15 cellular contexts compared by ENCODE assay signal in the genomic region with DNA sequence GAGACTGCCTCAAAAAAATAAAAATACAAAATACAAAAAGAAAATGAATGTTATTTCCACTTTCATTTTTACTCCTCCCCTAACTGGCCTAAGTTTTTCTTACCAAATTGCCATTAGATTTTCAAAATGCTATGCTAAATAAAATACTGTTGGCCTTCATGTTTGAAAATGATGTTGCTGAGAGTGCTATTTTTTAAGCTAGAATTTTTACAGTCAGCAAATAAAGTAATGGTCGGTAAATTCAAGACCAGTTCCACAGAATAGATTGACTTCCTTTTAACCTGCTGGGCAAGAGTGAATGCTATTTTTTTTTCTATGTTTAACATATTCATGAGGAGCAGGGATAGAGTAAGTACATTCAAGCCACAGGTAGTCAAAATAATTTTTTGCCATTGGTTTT. TPM values are rescaled to one million over a fixed set of nuclear protein-coding genes. Genes with fewer than 3 reads are reported as not detected.
DNase-seq lines count a peak whose midpoint lies in the region; ATAC-seq and TF ChIP-seq lines count a peak whose summit lies in the region.
"Had no signal": no experiment of that assay in that cellular context is flagged by ENCODE, and none has a peak within 500 bp of the region (broad histone marks: within the 10 kb centered on the region; RNA-seq: fewer than 3 reads in every experiment).

No MANE protein-coding gene starts in this region.

- no peaks in the 10 kb centered on the region for H3K79me2 ChIP-seq in osteoblast (ENCODE audit: insufficient read depth, low read length)

- H3K27ac Mint-ChIP-seq in IgD-negative memory B cell = no peak overlapping the region
- no peak overlapping the region for H3K27ac Mint-ChIP-seq in activated B cell treated with CpG ODN at 0.5 μM for 24 hours
- H3K27ac Mint-ChIP-seq in activated T-cell treated with anti-CD3 and anti-CD28 coated beads, Interleukin-2, amount 50 U/mL, for 72 hours = no peak overlapping the region
- H3K27ac Mint-ChIP-seq in activated naive CD8-positive, alpha-beta T cell treated with anti-CD3 and anti-CD28 coated beads, Interleukin-2, amount 50 U/mL, for 24 hours = no peak overlapping the region
- H3K27ac Mint-ChIP-seq in effector memory CD8-positive, alpha-beta T cell = no peak overlapping the region
- H3K27ac Mint-ChIP-seq: CD8-positive, alpha-beta T cell had no signal

- H3K27me3 Mint-ChIP-seq in IgD-negative memory B cell (no peaks in the 10 kb centered on the region), activated B cell treated with CpG ODN at 0.5 μM for 24 hours (no peaks in the 10 kb centered on the region)
- no peaks in the 10 kb centered on the region for H3K27me3 Mint-ChIP-seq in activated T-cell treated with anti-CD3 and anti-CD28 coated beads, Interleukin-2, amount 50 U/mL, for 72 hours (ENCODE audit: low read depth)
- H3K27me3 Mint-ChIP-seq in activated naive CD8-positive, alpha-beta T cell treated with anti-CD3 and anti-CD28 coated beads, Interleukin-2, amount 50 U/mL, for 24 hours = no peaks in the 10 kb centered on the region
- no peaks in the 10 kb centered on the region for H3K27me3 Mint-ChIP-seq in effector memory CD8-positive, alpha-beta T cell

- H3K4me3 Mint-ChIP-seq in IgD-negative memory B cell (peak overlapping the region; percentile 31 to 86 (median 64)), activated B cell treated with CpG ODN at 0.5 μM for 24 hours (peak overlapping the region; percentile 51)
- no peak overlapping the region for H3K4me3 Mint-ChIP-seq in activated T-cell treated with anti-CD3 and anti-CD28 coated beads, Interleukin-2, amount 50 U/mL, for 72 hours
- H3K4me3 Mint-ChIP-seq in activated naive CD8-positive, alpha-beta T cell treated with anti-CD3 and anti-CD28 coated beads, Interleukin-2, amount 50 U/mL, for 24 hours = no peak overlapping the region
- no peak overlapping the region for H3K4me3 Mint-ChIP-seq in effector memory CD8-positive, alpha-beta T cell
- H3K4me3 Mint-ChIP-seq: CD8-positive, alpha-beta T cell had no signal

- TF ChIP-seq CTCF in GM12865 (IDR thresholded peaks at IDR 0.05; ENCODE audit: insufficient read depth, low read depth, low read length, missing control alignments) (no peak), activated B cell treated with CpG ODN at 0.5 μM for 24 hours (IDR thresholded peaks at IDR 0.05) (no peak), osteoblast (IDR thresholded peaks at IDR 0.05; ENCODE audit: extremely low read depth, low read depth, low read length) (no peak)

- no peaks in the 10 kb centered on the region for H3K9me3 ChIP-seq in osteoblast (ENCODE audit: low read depth, low read length)
- H3K9me3 ChIP-seq: BLaER1 had no signal

- H4K20me1 ChIP-seq in osteoblast (ENCODE audit: insufficient read depth, low read length) = no peaks in the 10 kb centered on the region
- H4K20me1 ChIP-seq: BLaER1 had no signal

- H3K4me1 Mint-ChIP-seq in IgD-negative memory B cell = peaks cover 17 to 40% (median 20%) of the 10 kb centered on the region in 3 donors
- peaks cover 39% of the 10 kb centered on the region for H3K4me1 Mint-ChIP-seq in activated B cell treated with CpG ODN at 0.5 μM for 24 hours
- H3K4me1 Mint-ChIP-seq in activated T-cell treated with anti-CD3 and anti-CD28 coated beads, Interleukin-2, amount 50 U/mL, for 72 hours (ENCODE audit: low read depth) = peaks cover 14% of the 10 kb centered on the region
- peaks cover 7% of the 10 kb centered on the region for H3K4me1 Mint-ChIP-seq in activated naive CD8-positive, alpha-beta T cell treated with anti-CD3 and anti-CD28 coated beads, Interleukin-2, amount 50 U/mL, for 24 hours
- no peaks in the 10 kb centered on the region for H3K4me1 Mint-ChIP-seq in effector memory CD8-positive, alpha-beta T cell (ENCODE audit: low read depth in 2 of 2)

- DNase-seq in GM12865 (ENCODE audit: low read depth) (no peak), activated B cell treated with CpG ODN at 0.5 μM for 24 hours (no peak), osteoblast (ENCODE audit: insufficient read length, low spot score, missing footprints) (no peak), SIG-M5 (lab: John Stamatoyannopoulos, UW) (no peak)
- no peak for DNase-seq in activated T-cell treated with anti-CD3 and anti-CD28 coated beads, Interleukin-2, amount 50 U/mL, for 72 hours
- DNase-seq in activated naive CD8-positive, alpha-beta T cell treated with anti-CD3 and anti-CD28 coated beads, Interleukin-2, amount 50 U/mL, for 24 hours = no peak
- no peak for DNase-seq in effector memory CD8-positive, alpha-beta T cell
- DNase-seq: CD8-positive, alpha-beta T cell; DMS79; NCI-H1417; NCI-H187 treated with DMSO at 0.1 percent for 48 hours; NK-92 treated with Interleukin-12 subunit alpha and Interleukin-12 subunit beta, amount 100 ng/mL, for 24 hours; Right ventricle myocardium superior had no signal

- intact Hi-C loops in activated B cell treated with CpG ODN at 0.5 μM for 24 hours (cut with micrococcal nuclease) = no loop called here

- H2AFZ ChIP-seq in osteoblast (ENCODE audit: low read length) = no peak overlapping the region

- H3K27me3 ChIP-seq in osteoblast (ENCODE audit: insufficient read depth, low read length) = no peaks in the 10 kb centered on the region
- H3K27me3 ChIP-seq: BLaER1 had no signal

- peaks cover 40% of the 10 kb centered on the region for H3K4me1 ChIP-seq in osteoblast (ENCODE audit: insufficient read depth, low read length)

- no peak for ATAC-seq in activated B cell treated with CpG ODN at 0.5 μM for 24 hours (ENCODE audit: low read depth)
- no peak for ATAC-seq in activated T-cell treated with anti-CD3 and anti-CD28 coated beads, Interleukin-2, amount 50 U/mL, for 72 hours (replicated peaks in 1 of 2)
- ATAC-seq in activated naive CD8-positive, alpha-beta T cell treated with anti-CD3 and anti-CD28 coated beads, Interleukin-2, amount 50 U/mL, for 24 hours = no peak
- no peak for ATAC-seq in effector memory CD8-positive, alpha-beta T cell (replicated peaks)
- ATAC-seq: CD8-positive, alpha-beta T cell had no signal

- no peak overlapping the region for H3K4me2 ChIP-seq in osteoblast (ENCODE audit: insufficient read depth, low read length)

- CTCF ChIA-PET in activated B cell treated with CpG ODN at 0.5 μM for 24 hours (lab: Charles Lee) = no interaction called here

- POLR2A ChIA-PET in activated B cell treated with CpG ODN at 0.5 μM for 24 hours (lab: Charles Lee) = no interaction called here

- no peaks in the 10 kb centered on the region for H3K36me3 ChIP-seq in osteoblast (ENCODE audit: insufficient read depth, low read length)
- H3K36me3 ChIP-seq: BLaER1 had no signal

- H3K36me3 Mint-ChIP-seq in IgD-negative memory B cell = no peaks in the 10 kb centered on the region
- H3K36me3 Mint-ChIP-seq in activated B cell treated with CpG ODN at 0.5 μM for 24 hours (ENCODE audit: low read depth) = no peaks in the 10 kb centered on the region
- no peaks in the 10 kb centered on the region for H3K36me3 Mint-ChIP-seq in activated T-cell treated with anti-CD3 and anti-CD28 coated beads, Interleukin-2, amount 50 U/mL, for 72 hours (ENCODE audit: insufficient read depth in 2 of 2)
- H3K36me3 Mint-ChIP-seq in activated naive CD8-positive, alpha-beta T cell treated with anti-CD3 and anti-CD28 coated beads, Interleukin-2, amount 50 U/mL, for 24 hours (ENCODE audit: low read depth) = no peaks in the 10 kb centered on the region
- no peaks in the 10 kb centered on the region for H3K36me3 Mint-ChIP-seq in effector memory CD8-positive, alpha-beta T cell (ENCODE audit: insufficient read depth)
- H3K36me3 Mint-ChIP-seq: CD8-positive, alpha-beta T cell had no signal

- H3K4me3 ChIP-seq in GM12865 (ENCODE audit: low read depth, low read length) = peak overlapping the region; percentile 17; the same call in 1 of the 2 replicates
- H3K4me3 ChIP-seq in osteoblast (ENCODE audit: insufficient read depth, low read length) = no peak overlapping the region
- H3K4me3 ChIP-seq: BLaER1 had no signal

- H3K27ac ChIP-seq in osteoblast (ENCODE audit: low read depth, low read length) = peak overlapping the region; percentile 69
- H3K27ac ChIP-seq: BLaER1 had no signal

- H3K9me3 Mint-ChIP-seq in IgD-negative memory B cell (no peaks in the 10 kb centered on the region), activated B cell treated with CpG ODN at 0.5 μM for 24 hours (no peaks in the 10 kb centered on the region)
- peaks cover 0 to 1% of the 10 kb centered on the region in 2 donors for H3K9me3 Mint-ChIP-seq in activated T-cell treated with anti-CD3 and anti-CD28 coated beads, Interleukin-2, amount 50 U/mL, for 72 hours
- H3K9me3 Mint-ChIP-seq in activated naive CD8-positive, alpha-beta T cell treated with anti-CD3 and anti-CD28 coated beads, Interleukin-2, amount 50 U/mL, for 24 hours = no peaks in the 10 kb centered on the region
- H3K9me3 Mint-ChIP-seq in effector memory CD8-positive, alpha-beta T cell = no peaks in the 10 kb centered on the region
- H3K9me3 Mint-ChIP-seq: CD8-positive, alpha-beta T cell had no signal

RNA-seq across cellular contexts. Expression of gene ZNF281, which starts 31.7 kb away (rescaled TPM):
- 30.9 TPM for polyA plus RNA-seq in IgD-negative memory B cell
- total RNA-seq in activated B cell treated with CpG ODN at 0.5 μM for 24 hours (28.2 and 31.2 TPM in 2 replicates), osteoblast (37.7 and 45.6 TPM in 2 replicates)
- total RNA-seq in activated T-cell treated with anti-CD3 and anti-CD28 coated beads, Interleukin-2, amount 50 U/mL, for 72 hours = 10 to 100 TPM; 14.4 to 15.6 TPM

Comparison
In these comparisons a context has a peak if more than half of its experiments do, and no peak if none do; other contexts are left out.
1. H3K4me3 Mint-ChIP-seq: peak in IgD-negative memory B cell (4 of 4) and activated B cell treated with CpG ODN at 0.5 μM for 24 hours (single experiment); none in activated T-cell treated with anti-CD3 and anti-CD28 coated beads, Interleukin-2, amount 50 U/mL, for 72 hours (0 of 2), activated naive CD8-positive, alpha-beta T cell treated with anti-CD3 and anti-CD28 coated beads, Interleukin-2, amount 50 U/mL, for 24 hours (single experiment) and effector memory CD8-positive, alpha-beta T cell (0 of 2).